In genomic region chr3:4711680-4711992, GRCh38 we compare ENCODE assay signal across 9 cellular contexts.
DNase-seq lines count a peak whose midpoint lies in the region; ATAC-seq and TF ChIP-seq lines count a peak whose summit lies in the region.
"Had no signal": no experiment of that assay in that cellular context is flagged by ENCODE, and none has a peak within 500 bp of the region (broad histone marks: within the 10 kb centered on the region; RNA-seq: fewer than 3 reads in every experiment).

No MANE protein-coding gene starts in this region.

- H3K9me3 ChIP-seq in left lung, result no peaks in the 10 kb centered on the region

- H3K27me3 ChIP-seq in left lung, result no peaks in the 10 kb centered on the region
- H3K27me3 ChIP-seq: cardiac muscle cell had no signal

- H3K4me1 Mint-ChIP-seq in CD14-positive monocyte, result peaks cover 13% of the 10 kb centered on the region

- H3K4me3 Mint-ChIP-seq in CD14-positive monocyte, result no peak overlapping the region

- H3K36me3 ChIP-seq in left lung, result peaks cover 0 to 24% of the 10 kb centered on the region in 2 donors

- intact Hi-C loops in CD14-positive monocyte (cut with micrococcal nuclease), result loop anchor here (2.0 to 5.0 kb wide), 3 partner anchors 266 to 347 kb away; partner anchors contain the start of gene BHLHE40 (in 1 of the 2)
- intact Hi-C loops in left lung (cut with DNase I), result loop anchor here in 1 of 2 donors (5.0 kb wide), 1 partner anchor 346 kb away; no protein-coding TSS in a partner anchor

- peaks cover 0 to 3% (median 0%) of the 10 kb centered on the region in 7 donors for H3K9me3 Mint-ChIP-seq in CD14-positive monocyte

- H3K27ac ChIP-seq in left lung, result peak overlapping the region; percentile 68 to 76
- H3K27ac ChIP-seq: cardiac muscle cell had no signal

- peaks cover 62 to 82% of the 10 kb centered on the region in 2 donors for H3K36me3 Mint-ChIP-seq in CD14-positive monocyte

- H3K4me1 ChIP-seq in left lung, result peaks cover 0 to 16% of the 10 kb centered on the region in 2 donors

- TF ChIP-seq CTCF in CD14-positive monocyte (IDR thresholded peaks at IDR 0.05) (peak; percentile 58), left lung (IDR thresholded peaks at IDR 0.05) (no peak)

- H3K27me3 Mint-ChIP-seq in CD14-positive monocyte (ENCODE audit: low read depth in 3 of 3), result no peaks in the 10 kb centered on the region

- DNase-seq in CD14-positive monocyte (ENCODE audit: low spot score) (no peak), left lung (no peak), DMS79 treated with DMSO at 0.1 percent for 48 hours (lab: John Stamatoyannopoulos, UW) (no peak), middle frontal gyrus (ENCODE audit: extremely low spot score, low spot score) (no peak), NCI-H2196 treated with DMSO at 0.1 percent for 48 hours (lab: John Stamatoyannopoulos, UW; ENCODE audit: unreplicated experiment) (no peak)

- ATAC-seq in GM21717 (IDR thresholded peaks at IDR 0.05; ENCODE audit: unreplicated experiment) (peak; percentile 8), HG03469 (IDR thresholded peaks at IDR 0.05; ENCODE audit: unreplicated experiment) (peak; percentile 14), left lung (peak; percentile 39), HG02973 (IDR thresholded peaks at IDR 0.05; ENCODE audit: unreplicated experiment) (no peak)

- H3K4me3 ChIP-seq in left lung, result no peak overlapping the region
- H3K4me3 ChIP-seq: cardiac muscle cell had no signal

- H3K27ac Mint-ChIP-seq in CD14-positive monocyte, result peak overlapping the region in 5 of 7 donors; percentile 27 to 73 (median 52)
